ENCODE assay signal across 1 cellular context in the genomic region with DNA sequence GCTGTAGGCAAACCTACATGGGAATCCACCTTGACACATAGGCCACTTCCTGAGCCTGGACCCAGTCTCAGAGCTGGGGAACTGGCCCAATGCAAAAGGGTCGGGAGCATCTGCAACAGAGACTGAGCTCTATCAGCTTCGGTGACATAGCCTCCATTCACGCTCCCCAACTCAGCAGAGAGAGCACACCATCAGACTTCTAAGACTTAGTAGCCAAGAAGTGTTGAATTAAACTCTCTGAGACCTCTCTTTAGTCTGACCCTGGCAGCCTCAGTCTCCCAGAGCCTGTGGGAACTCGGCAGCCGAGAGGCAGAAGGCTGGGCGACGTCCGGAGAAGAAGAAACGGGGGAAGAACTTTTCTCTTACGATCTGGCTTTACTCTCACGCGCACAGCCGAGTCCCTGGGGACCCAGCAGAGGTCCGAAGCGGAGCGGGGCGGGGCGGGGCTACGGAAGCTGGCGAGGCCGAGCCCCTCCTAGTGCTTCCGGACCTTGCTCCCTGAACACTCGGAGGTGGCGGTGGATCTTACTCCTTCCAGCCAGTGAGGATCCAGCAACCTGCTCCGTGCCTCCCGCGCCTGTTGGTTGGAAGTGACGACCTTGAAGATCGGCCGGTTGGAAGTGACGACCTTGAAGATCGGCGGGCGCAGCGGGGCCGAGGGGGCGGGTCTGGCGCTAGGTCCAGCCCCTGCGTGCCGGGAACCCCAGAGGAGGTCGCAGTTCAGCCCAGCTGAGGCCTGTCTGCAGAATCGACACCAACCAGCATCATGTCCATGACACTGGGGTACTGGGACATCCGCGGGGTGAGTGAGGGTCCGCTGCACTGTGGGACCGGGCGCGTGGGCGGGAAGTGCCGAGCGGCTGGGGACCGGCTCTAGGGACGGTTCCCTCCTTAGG.
A peak's percentile ranks its signal among the peaks of the same experiment; 100 is the strongest.
TF ChIP-seq lines count a peak whose summit lies in the region.

A gene (plus strand): TSS at position 476 of the 896 bp plus-strand sequence. CDS start 291 bp downstream, at position 767.

TF ChIP-seq in K562, 482 proteins besides CTCF, POLR2A, EP300 and RAD21 (continued from another document and continues in another):
- TF ChIP-seq, protein P1, sequence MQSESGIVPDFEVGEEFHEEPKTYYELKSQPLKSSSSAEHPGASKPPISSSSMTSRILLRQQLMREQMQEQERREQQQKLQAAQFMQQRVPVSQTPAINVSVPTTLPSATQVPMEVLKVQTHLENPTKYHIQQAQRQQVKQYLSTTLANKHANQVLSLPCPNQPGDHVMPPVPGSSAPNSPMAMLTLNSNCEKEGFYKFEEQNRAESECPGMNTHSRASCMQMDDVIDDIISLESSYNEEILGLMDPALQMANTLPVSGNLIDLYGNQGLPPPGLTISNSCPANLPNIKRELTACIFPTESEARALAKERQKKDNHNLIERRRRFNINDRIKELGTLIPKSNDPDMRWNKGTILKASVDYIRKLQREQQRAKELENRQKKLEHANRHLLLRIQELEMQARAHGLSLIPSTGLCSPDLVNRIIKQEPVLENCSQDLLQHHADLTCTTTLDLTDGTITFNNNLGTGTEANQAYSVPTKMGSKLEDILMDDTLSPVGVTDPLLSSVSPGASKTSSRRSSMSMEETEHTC (IDR thresholded peaks at IDR 0.05) = no peak; the same call in 1 of the 2 replicates
- TF ChIP-seq CBFA2T2 (conservative IDR thresholded peaks at IDR 0.05) (no peak), HMGN3 (IDR thresholded peaks at IDR 0.05; ENCODE audit: borderline replicate concordance, extremely low read depth, insufficient read length, low read depth, low read length) (peak; percentile 23), ARHGAP35 (IDR thresholded peaks at IDR 0.05; ENCODE audit: partially characterized antibody) (no peak), ZC3H4 (CRISPR knock-in tag; IDR thresholded peaks at IDR 0.05; ENCODE audit: borderline replicate concordance) (no peak), ZNF134 (CRISPR knock-in tag; conservative IDR thresholded peaks at IDR 0.05) (no peak), MAZ (CRISPR knock-in tag; conservative IDR thresholded peaks at IDR 0.05 in 1 of 2, IDR thresholded peaks at IDR 0.05 in 1 of 2) (peak; percentile 84 to 95), KAT8 (IDR thresholded peaks at IDR 0.05; ENCODE audit: low read depth) (no peak), ZNF551 (CRISPR knock-in tag; IDR thresholded peaks at IDR 0.05) (no peak), CREBBP (IDR thresholded peaks at IDR 0.05; ENCODE audit: low read depth, low read length) (no peak), ZNF76 (CRISPR knock-in tag; IDR thresholded peaks at IDR 0.05; ENCODE audit: borderline replicate concordance) (no peak), SIN3B (IDR thresholded peaks at IDR 0.05; ENCODE audit: low read depth) (no peak), ESRRA (IDR thresholded peaks at IDR 0.05; ENCODE audit: borderline replicate concordance, low read depth) (peak; percentile 100), ZNF830 (CRISPR knock-in tag; IDR thresholded peaks at IDR 0.05) (no peak), CCNT2 (IDR thresholded peaks at IDR 0.05; ENCODE audit: borderline replicate concordance, extremely low read depth, insufficient read length, low read depth, low read length) (no peak), RBM17 (IDR thresholded peaks at IDR 0.05; ENCODE audit: borderline replicate concordance, low read depth, low read length) (no peak), ZBED1 (IDR thresholded peaks at IDR 0.05) (no peak), LEF1 (IDR thresholded peaks at IDR 0.05) (no peak), HNRNPH1 (optimal IDR thresholded peaks at IDR 0.05; ENCODE audit: low read depth, low read length) (no peak), TEAD2 (tag; IDR thresholded peaks at IDR 0.05) (no peak), CXXC5 (CRISPR knock-in tag; IDR thresholded peaks at IDR 0.05) (peak; percentile 85), ZNF263 (CRISPR knock-in tag; IDR thresholded peaks at IDR 0.05; ENCODE audit: borderline replicate concordance) (peak; percentile 68; the same call in 1 of the 2 replicates), MYC (IDR thresholded peaks at IDR 0.05; ENCODE audit: low read depth, low read length) (peak; percentile 61), MYC (CRISPR knock-in tag; IDR thresholded peaks at IDR 0.05; ENCODE audit: borderline replicate concordance, low read depth) (no peak; the same call in 1 of the 2 replicates), ZFX (CRISPR knock-in tag; IDR thresholded peaks at IDR 0.05) (peak; percentile 85), ZZZ3 (IDR thresholded peaks at IDR 0.05) (0 out of 2 replicates have a peak, but pooled peaks have one; percentile 52), SRSF9 (IDR thresholded peaks at IDR 0.05; ENCODE audit: borderline replicate concordance, low read depth, low read length) (no peak), SP2 (IDR thresholded peaks at IDR 0.05; ENCODE audit: extremely low read depth, low read depth, low read length, poor library complexity, severe bottlenecking) (no peak), CEBPB (tag; IDR thresholded peaks at IDR 0.05) (no peak), RB1 (IDR thresholded peaks at IDR 0.05; ENCODE audit: low read depth) (peak; percentile 61; the same call in 1 of the 2 replicates), RBM39 (optimal IDR thresholded peaks at IDR 0.05; ENCODE audit: low read depth, low read length) (no peak), CHD2 (IDR thresholded peaks at IDR 0.05; ENCODE audit: low read depth, low read length) (no peak)
- TF ChIP-seq, protein P2, sequence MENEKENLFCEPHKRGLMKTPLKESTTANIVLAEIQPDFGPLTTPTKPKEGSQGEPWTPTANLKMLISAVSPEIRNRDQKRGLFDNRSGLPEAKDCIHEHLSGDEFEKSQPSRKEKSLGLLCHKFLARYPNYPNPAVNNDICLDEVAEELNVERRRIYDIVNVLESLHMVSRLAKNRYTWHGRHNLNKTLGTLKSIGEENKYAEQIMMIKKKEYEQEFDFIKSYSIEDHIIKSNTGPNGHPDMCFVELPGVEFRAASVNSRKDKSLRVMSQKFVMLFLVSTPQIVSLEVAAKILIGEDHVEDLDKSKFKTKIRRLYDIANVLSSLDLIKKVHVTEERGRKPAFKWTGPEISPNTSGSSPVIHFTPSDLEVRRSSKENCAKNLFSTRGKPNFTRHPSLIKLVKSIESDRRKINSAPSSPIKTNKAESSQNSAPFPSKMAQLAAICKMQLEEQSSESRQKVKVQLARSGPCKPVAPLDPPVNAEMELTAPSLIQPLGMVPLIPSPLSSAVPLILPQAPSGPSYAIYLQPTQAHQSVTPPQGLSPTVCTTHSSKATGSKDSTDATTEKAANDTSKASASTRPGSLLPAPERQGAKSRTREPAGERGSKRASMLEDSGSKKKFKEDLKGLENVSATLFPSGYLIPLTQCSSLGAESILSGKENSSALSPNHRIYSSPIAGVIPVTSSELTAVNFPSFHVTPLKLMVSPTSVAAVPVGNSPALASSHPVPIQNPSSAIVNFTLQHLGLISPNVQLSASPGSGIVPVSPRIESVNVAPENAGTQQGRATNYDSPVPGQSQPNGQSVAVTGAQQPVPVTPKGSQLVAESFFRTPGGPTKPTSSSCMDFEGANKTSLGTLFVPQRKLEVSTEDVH (IDR thresholded peaks at IDR 0.05; ENCODE audit: low read depth, partially characterized antibody) = peak; percentile 64
- TF ChIP-seq, protein P3, sequence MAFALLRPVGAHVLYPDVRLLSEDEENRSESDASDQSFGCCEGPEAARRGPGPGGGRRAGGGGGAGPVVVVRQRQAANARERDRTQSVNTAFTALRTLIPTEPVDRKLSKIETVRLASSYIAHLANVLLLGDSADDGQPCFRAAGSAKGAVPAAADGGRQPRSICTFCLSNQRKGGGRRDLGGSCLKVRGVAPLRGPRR (CRISPR knock-in tag; IDR thresholded peaks at IDR 0.05) = no peak
- TF ChIP-seq, protein P4, sequence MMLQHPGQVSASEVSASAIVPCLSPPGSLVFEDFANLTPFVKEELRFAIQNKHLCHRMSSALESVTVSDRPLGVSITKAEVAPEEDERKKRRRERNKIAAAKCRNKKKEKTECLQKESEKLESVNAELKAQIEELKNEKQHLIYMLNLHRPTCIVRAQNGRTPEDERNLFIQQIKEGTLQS (IDR thresholded peaks at IDR 0.05) = no peak
- TF ChIP-seq, protein P4 (CRISPR knock-in tag; conservative IDR thresholded peaks at IDR 0.05) = no peak
- TF ChIP-seq, protein P5, sequence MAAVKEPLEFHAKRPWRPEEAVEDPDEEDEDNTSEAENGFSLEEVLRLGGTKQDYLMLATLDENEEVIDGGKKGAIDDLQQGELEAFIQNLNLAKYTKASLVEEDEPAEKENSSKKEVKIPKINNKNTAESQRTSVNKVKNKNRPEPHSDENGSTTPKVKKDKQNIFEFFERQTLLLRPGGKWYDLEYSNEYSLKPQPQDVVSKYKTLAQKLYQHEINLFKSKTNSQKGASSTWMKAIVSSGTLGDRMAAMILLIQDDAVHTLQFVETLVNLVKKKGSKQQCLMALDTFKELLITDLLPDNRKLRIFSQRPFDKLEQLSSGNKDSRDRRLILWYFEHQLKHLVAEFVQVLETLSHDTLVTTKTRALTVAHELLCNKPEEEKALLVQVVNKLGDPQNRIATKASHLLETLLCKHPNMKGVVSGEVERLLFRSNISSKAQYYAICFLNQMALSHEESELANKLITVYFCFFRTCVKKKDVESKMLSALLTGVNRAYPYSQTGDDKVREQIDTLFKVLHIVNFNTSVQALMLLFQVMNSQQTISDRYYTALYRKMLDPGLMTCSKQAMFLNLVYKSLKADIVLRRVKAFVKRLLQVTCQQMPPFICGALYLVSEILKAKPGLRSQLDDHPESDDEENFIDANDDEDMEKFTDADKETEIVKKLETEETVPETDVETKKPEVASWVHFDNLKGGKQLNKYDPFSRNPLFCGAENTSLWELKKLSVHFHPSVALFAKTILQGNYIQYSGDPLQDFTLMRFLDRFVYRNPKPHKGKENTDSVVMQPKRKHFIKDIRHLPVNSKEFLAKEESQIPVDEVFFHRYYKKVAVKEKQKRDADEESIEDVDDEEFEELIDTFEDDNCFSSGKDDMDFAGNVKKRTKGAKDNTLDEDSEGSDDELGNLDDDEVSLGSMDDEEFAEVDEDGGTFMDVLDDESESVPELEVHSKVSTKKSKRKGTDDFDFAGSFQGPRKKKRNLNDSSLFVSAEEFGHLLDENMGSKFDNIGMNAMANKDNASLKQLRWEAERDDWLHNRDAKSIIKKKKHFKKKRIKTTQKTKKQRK (IDR thresholded peaks at IDR 0.05; ENCODE audit: borderline replicate concordance, low read depth, low read length) = no peak
- TF ChIP-seq, protein P6, sequence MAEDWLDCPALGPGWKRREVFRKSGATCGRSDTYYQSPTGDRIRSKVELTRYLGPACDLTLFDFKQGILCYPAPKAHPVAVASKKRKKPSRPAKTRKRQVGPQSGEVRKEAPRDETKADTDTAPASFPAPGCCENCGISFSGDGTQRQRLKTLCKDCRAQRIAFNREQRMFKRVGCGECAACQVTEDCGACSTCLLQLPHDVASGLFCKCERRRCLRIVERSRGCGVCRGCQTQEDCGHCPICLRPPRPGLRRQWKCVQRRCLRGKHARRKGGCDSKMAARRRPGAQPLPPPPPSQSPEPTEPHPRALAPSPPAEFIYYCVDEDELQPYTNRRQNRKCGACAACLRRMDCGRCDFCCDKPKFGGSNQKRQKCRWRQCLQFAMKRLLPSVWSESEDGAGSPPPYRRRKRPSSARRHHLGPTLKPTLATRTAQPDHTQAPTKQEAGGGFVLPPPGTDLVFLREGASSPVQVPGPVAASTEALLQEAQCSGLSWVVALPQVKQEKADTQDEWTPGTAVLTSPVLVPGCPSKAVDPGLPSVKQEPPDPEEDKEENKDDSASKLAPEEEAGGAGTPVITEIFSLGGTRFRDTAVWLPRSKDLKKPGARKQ (CRISPR knock-in tag; IDR thresholded peaks at IDR 0.05) = no peak
- TF ChIP-seq, protein P7, sequence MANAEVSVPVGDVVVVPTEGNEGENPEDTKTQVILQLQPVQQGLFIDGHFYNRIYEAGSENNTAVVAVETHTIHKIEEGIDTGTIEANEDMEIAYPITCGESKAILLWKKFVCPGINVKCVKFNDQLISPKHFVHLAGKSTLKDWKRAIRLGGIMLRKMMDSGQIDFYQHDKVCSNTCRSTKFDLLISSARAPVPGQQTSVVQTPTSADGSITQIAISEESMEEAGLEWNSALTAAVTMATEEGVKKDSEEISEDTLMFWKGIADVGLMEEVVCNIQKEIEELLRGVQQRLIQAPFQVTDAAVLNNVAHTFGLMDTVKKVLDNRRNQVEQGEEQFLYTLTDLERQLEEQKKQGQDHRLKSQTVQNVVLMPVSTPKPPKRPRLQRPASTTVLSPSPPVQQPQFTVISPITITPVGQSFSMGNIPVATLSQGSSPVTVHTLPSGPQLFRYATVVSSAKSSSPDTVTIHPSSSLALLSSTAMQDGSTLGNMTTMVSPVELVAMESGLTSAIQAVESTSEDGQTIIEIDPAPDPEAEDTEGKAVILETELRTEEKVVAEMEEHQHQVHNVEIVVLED (CRISPR knock-in tag; IDR thresholded peaks at IDR 0.05) = no peak
- TF ChIP-seq, protein P8, sequence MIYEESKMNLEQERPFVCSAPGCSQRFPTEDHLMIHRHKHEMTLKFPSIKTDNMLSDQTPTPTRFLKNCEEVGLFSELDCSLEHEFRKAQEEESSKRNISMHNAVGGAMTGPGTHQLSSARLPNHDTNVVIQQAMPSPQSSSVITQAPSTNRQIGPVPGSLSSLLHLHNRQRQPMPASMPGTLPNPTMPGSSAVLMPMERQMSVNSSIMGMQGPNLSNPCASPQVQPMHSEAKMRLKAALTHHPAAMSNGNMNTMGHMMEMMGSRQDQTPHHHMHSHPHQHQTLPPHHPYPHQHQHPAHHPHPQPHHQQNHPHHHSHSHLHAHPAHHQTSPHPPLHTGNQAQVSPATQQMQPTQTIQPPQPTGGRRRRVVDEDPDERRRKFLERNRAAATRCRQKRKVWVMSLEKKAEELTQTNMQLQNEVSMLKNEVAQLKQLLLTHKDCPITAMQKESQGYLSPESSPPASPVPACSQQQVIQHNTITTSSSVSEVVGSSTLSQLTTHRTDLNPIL (CRISPR knock-in tag; IDR thresholded peaks at IDR 0.05) = no peak
- TF ChIP-seq, protein P9, sequence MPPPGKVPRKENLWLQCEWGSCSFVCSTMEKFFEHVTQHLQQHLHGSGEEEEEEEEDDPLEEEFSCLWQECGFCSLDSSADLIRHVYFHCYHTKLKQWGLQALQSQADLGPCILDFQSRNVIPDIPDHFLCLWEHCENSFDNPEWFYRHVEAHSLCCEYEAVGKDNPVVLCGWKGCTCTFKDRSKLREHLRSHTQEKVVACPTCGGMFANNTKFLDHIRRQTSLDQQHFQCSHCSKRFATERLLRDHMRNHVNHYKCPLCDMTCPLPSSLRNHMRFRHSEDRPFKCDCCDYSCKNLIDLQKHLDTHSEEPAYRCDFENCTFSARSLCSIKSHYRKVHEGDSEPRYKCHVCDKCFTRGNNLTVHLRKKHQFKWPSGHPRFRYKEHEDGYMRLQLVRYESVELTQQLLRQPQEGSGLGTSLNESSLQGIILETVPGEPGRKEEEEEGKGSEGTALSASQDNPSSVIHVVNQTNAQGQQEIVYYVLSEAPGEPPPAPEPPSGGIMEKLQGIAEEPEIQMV (tag; conservative IDR thresholded peaks at IDR 0.05; ENCODE audit: low read depth) = no peak
- TF ChIP-seq, protein P10, sequence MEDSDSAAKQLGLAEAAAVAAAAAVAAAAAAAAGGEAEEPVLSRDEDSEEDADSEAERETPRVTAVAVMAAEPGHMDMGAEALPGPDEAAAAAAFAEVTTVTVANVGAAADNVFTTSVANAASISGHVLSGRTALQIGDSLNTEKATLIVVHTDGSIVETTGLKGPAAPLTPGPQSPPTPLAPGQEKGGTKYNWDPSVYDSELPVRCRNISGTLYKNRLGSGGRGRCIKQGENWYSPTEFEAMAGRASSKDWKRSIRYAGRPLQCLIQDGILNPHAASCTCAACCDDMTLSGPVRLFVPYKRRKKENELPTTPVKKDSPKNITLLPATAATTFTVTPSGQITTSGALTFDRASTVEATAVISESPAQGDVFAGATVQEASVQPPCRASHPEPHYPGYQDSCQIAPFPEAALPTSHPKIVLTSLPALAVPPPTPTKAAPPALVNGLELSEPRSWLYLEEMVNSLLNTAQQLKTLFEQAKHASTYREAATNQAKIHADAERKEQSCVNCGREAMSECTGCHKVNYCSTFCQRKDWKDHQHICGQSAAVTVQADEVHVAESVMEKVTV (CRISPR knock-in tag; IDR thresholded peaks at IDR 0.05) = no peak; the same call in 1 of the 2 replicates
